In the genomic region with DNA sequence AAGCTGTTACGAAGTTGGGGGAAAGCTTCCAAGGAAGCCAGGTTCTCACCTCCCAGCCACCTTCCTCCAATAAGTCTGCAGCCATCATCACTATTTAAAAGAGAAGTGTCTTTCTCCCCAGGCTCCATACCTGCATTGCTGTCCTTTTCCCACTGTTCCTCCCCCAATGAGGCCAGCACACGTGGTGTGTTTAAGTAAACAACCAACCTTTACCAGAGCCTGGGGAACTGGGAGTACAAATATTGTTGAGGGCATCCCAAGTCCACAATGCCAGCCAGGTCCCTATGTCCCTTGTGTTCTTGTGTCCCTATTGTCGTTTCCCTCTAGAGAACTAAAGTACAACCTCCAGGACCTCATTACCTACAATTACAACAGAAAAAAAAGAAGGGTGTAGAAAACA, we compare ENCODE assay signal across 1 cellular context.
TF ChIP-seq lines count a peak whose summit lies in the region.

No MANE protein-coding gene starts in this region.

TF ChIP-seq in K562, 482 proteins besides CTCF, POLR2A, EP300 and RAD21 (continued from another document):
- TF ChIP-seq MNT (conservative IDR thresholded peaks at IDR 0.05) = 0 out of 4 replicates have a peak, but pooled peaks of 1 of the 2 experiments have one; percentile 28
- TF ChIP-seq ATF1 (CRISPR knock-in tag; IDR thresholded peaks at IDR 0.05) = no peak
- no peak for TF ChIP-seq ATF1 (tag; IDR thresholded peaks at IDR 0.05)
- 0 out of 4 replicates have a peak, but pooled peaks of 1 of the 2 experiments have one; percentile 26 for TF ChIP-seq FOXA3 (CRISPR knock-in tag; conservative IDR thresholded peaks at IDR 0.05 in 1 of 2, IDR thresholded peaks at IDR 0.05 in 1 of 2)
TF ChIP-seq in K562: peak in this region for 2.
